27 cellular contexts compared by ENCODE assay signal in the genomic region with DNA sequence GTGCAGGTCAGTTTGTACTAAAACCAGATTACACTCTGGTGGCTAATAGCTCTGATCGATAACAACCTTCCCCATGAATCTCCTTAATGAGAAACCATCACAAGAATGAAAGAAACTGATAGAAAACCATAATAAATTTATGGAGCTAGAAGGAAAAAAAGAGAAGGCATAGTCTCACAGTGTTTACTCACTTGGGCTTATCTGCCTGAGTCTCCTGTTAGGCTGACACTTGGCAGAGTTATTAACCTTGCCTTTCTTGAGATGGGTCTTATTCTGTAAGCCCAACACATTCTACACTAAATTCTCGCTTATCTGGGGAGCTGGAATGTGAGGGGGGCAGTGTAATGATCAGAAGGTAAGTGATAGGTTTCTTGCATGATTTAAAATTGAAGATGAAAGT.
A peak's percentile ranks its signal among the peaks of the same experiment; 100 is the strongest.
DNase-seq lines count a peak whose midpoint lies in the region; ATAC-seq and TF ChIP-seq lines count a peak whose summit lies in the region.
"Had no signal": no experiment of that assay in that cellular context is flagged by ENCODE, and none has a peak within 500 bp of the region (broad histone marks: within the 10 kb centered on the region; RNA-seq: fewer than 3 reads in every experiment).

No MANE protein-coding gene starts in this region.

- no peak overlapping the region for H2BK20ac ChIP-seq in H9 (ENCODE audit: low read depth, low read length, poor library complexity, severe bottlenecking)

- H3K14ac ChIP-seq in H9 (ENCODE audit: insufficient read depth, low read length) = no peak overlapping the region

- no peak overlapping the region for H3K4ac ChIP-seq in H9 (ENCODE audit: low read depth, low read length)

- no peak overlapping the region for H3K4me2 ChIP-seq in H9 (ENCODE audit: insufficient read depth, insufficient read length, low read length)

- H3K79me1 ChIP-seq in H9 (ENCODE audit: insufficient read depth, low read depth, low read length, poor library complexity, severe bottlenecking) = no peaks in the 10 kb centered on the region

- H3K27ac Mint-ChIP-seq in nephron (peak overlapping the region; percentile 13 to 51 (median 50)), H9 (no peak overlapping the region)
- H3K27ac Mint-ChIP-seq: nephron progenitor cell had no signal

- no peaks in the 10 kb centered on the region for H3K9me3 Mint-ChIP-seq in nephron
- H3K9me3 Mint-ChIP-seq in activated T-cell treated with anti-CD3 and anti-CD28 coated beads, Interleukin-2, amount 50 U/mL, for 4 hours = no peaks in the 10 kb centered on the region
- no peaks in the 10 kb centered on the region for H3K9me3 Mint-ChIP-seq in H9
- H3K9me3 Mint-ChIP-seq: activated naive CD4-positive, alpha-beta T cell treated with anti-CD3 and anti-CD28 coated beads, Interleukin-2, amount 50 U/mL, for 72 hours; activated T-helper 17 cell treated with anti-CD3 and anti-CD28 coated beads, Interleukin-2, amount 50 U/mL, for 72 hours; nephron progenitor cell had no signal

- H3K9ac ChIP-seq in H9 (ENCODE audit: extremely low read depth, insufficient read length, low read length) = no peak overlapping the region
- H3K9ac ChIP-seq: BLaER1 treated with 17β-estradiol and CSF1 and Interleukin-3, amounts not matched to agents 10 nM and 100 nM had no signal

- H3K9me3 ChIP-seq in H9 (ENCODE audit: control insufficient read depth, low read depth, low read length) (no peaks in the 10 kb centered on the region), gastroesophageal sphincter (no peaks in the 10 kb centered on the region)
- H3K9me3 ChIP-seq: BLaER1 treated with 17β-estradiol and CSF1 and Interleukin-3, amounts not matched to agents 10 nM and 100 nM; Caco-2; mucosa of descending colon; sigmoid colon had no signal

- H2AFZ ChIP-seq in H9 (ENCODE audit: low read length) = no peak overlapping the region

- H2BK15ac ChIP-seq in H9 (ENCODE audit: low read depth, low read length) = no peak overlapping the region

- TF ChIP-seq POLR2A in gastroesophageal sphincter (IDR thresholded peaks at IDR 0.05) = no peak

- no peak overlapping the region for H3K4me3 ChIP-seq in cardiac fibroblast (replicated peaks in 1 of 2; ENCODE audit: low read depth in 2 of 2, low read length in 2 of 2)
- no peak overlapping the region for H3K4me3 ChIP-seq in gastroesophageal sphincter
- H3K4me3 ChIP-seq: BLaER1 treated with 17β-estradiol and CSF1 and Interleukin-3, amounts not matched to agents 10 nM and 100 nM; GM12878; mucosa of descending colon; sigmoid colon had no signal

- H3K27ac ChIP-seq in C4-2B (peak overlapping the region; percentile 22; the same call in 1 of the 2 replicates), H9 (ENCODE audit: insufficient read length, low read depth, low read length) (no peak overlapping the region), gastroesophageal sphincter (no peak overlapping the region)
- H3K27ac ChIP-seq: BLaER1 treated with 17β-estradiol and CSF1 and Interleukin-3, amounts not matched to agents 10 nM and 100 nM; sigmoid colon had no signal

- no peak for TF ChIP-seq EP300 in gastroesophageal sphincter (IDR thresholded peaks at IDR 0.05)

- ATAC-seq in activated T-cell treated with anti-CD3 and anti-CD28 coated beads, Interleukin-2, amount 50 U/mL, for 4 hours = no peak
- no peak for ATAC-seq in gastroesophageal sphincter
- ATAC-seq: activated naive CD4-positive, alpha-beta T cell treated with anti-CD3 and anti-CD28 coated beads, Interleukin-2, amount 50 U/mL, for 72 hours; activated T-helper 17 cell treated with anti-CD3 and anti-CD28 coated beads, Interleukin-2, amount 50 U/mL, for 72 hours; GM12878; left lobe of liver; mucosa of descending colon had no signal

- no peak overlapping the region for H4K91ac ChIP-seq in H9 (ENCODE audit: insufficient read length, low read depth, low read length)

- WGBS in H9 (ENCODE audit: extremely low coverage, insufficient read length, low lambda C conversion rate) = no CpG with 5 or more reads among the region's 2 CpGs
- 59 to 88% methylated on average over 2 of the region's 2 CpGs for WGBS in gastroesophageal sphincter (ENCODE audit: low coverage in 1 of 2), 2 donors

- H3K79me2 ChIP-seq in H9 (ENCODE audit: insufficient read depth, low read length) = no peaks in the 10 kb centered on the region; the same call in 1 of the 2 replicates

- TF ChIP-seq CTCF in C4-2B (conservative IDR thresholded peaks at IDR 0.05) = no peak
- TF ChIP-seq CTCF in cardiac fibroblast (IDR thresholded peaks at IDR 0.05; ENCODE audit: low read depth, low read length) = no peak
- no peak for TF ChIP-seq CTCF in nephron (IDR thresholded peaks at IDR 0.05; ENCODE audit: unreplicated experiment in 3 of 3)
- no peak for TF ChIP-seq CTCF in H9 (conservative IDR thresholded peaks at IDR 0.05)
- no peak for TF ChIP-seq CTCF in gastroesophageal sphincter (IDR thresholded peaks at IDR 0.05)

- H3K36me3 Mint-ChIP-seq in nephron (ENCODE audit: low read depth) (no peaks in the 10 kb centered on the region), H9 (ENCODE audit: insufficient read depth in 1 of 3, low read depth in 3 of 3) (peaks cover 0 to 3% (median 0%) of the 10 kb centered on the region in 3 experiments; a peak in 2 of 7 replicates)
- H3K36me3 Mint-ChIP-seq in activated T-cell treated with anti-CD3 and anti-CD28 coated beads, Interleukin-2, amount 50 U/mL, for 4 hours (ENCODE audit: insufficient read depth) = no peaks in the 10 kb centered on the region
- H3K36me3 Mint-ChIP-seq: activated naive CD4-positive, alpha-beta T cell treated with anti-CD3 and anti-CD28 coated beads, Interleukin-2, amount 50 U/mL, for 72 hours had no signal

- H2AK5ac ChIP-seq in H9 (ENCODE audit: insufficient read length, low read length) = no peak overlapping the region

- no peak overlapping the region for H3T11ph ChIP-seq in H9 (ENCODE audit: low read length)

- DNase-seq in SK-N-DZ (ENCODE audit: low spot score) (peak; percentile 28), cardiac fibroblast (ENCODE audit: low read depth in 2 of 2) (peak; percentile 28 to 36), H9 (no peak)
- DNase-seq in activated CD4-positive, CD25-positive, alpha-beta regulatory T cell treated with anti-CD3 and anti-CD28 coated beads, Interleukin-2, amount 50 U/mL, for 72 hours = no peak
- no peak for DNase-seq in activated T-cell treated with anti-CD3 and anti-CD28 coated beads, Interleukin-2, amount 50 U/mL, for 4 hours
- DNase-seq: activated CD4-positive, alpha-beta T cell treated with anti-CD3 and anti-CD28 coated beads, Interleukin-2, amount 50 U/mL, for 1 hour; aorta; Caco-2; cerebellar nuclear complex; DMS79 treated with DMSO at 0.1 percent for 48 hours; mucosa of descending colon; NCI-H1048; NCI-H187; NCI-H69; nephron progenitor cell; RPMI8226; sigmoid colon; stimulated activated CD8-positive, alpha-beta memory T cell treated with anti-CD3 and anti-CD28 coated beads, Interleukin-4, amount 100 ng/mL, for 48 hours; T-helper 2 cell had no signal

- H3K27me3 Mint-ChIP-seq in nephron (ENCODE audit: low read depth) (no peaks in the 10 kb centered on the region), H9 (ENCODE audit: low read depth) (no peaks in the 10 kb centered on the region)
- no peaks in the 10 kb centered on the region for H3K27me3 Mint-ChIP-seq in activated T-cell treated with anti-CD3 and anti-CD28 coated beads, Interleukin-2, amount 50 U/mL, for 4 hours (ENCODE audit: low read depth)
- H3K27me3 Mint-ChIP-seq: activated T-helper 17 cell treated with anti-CD3 and anti-CD28 coated beads, Interleukin-2, amount 50 U/mL, for 72 hours had no signal

- no peak overlapping the region for H3K4me3 Mint-ChIP-seq in nephron
- no peak overlapping the region for H3K4me3 Mint-ChIP-seq in activated T-cell treated with anti-CD3 and anti-CD28 coated beads, Interleukin-2, amount 50 U/mL, for 4 hours
- H3K4me3 Mint-ChIP-seq in H9 = no peak overlapping the region
- H3K4me3 Mint-ChIP-seq: activated T-helper 17 cell treated with anti-CD3 and anti-CD28 coated beads, Interleukin-2, amount 50 U/mL, for 72 hours; nephron progenitor cell had no signal

- H3K4me1 Mint-ChIP-seq in nephron = peaks cover 26% of the 10 kb centered on the region
- H3K4me1 Mint-ChIP-seq in activated T-cell treated with anti-CD3 and anti-CD28 coated beads, Interleukin-2, amount 50 U/mL, for 4 hours (ENCODE audit: low read depth) = no peaks in the 10 kb centered on the region
- H3K4me1 Mint-ChIP-seq in H9 = peaks cover 3 to 10% of the 10 kb centered on the region in 2 experiments; a peak in 3 of 4 replicates
- H3K4me1 Mint-ChIP-seq: activated T-helper 17 cell treated with anti-CD3 and anti-CD28 coated beads, Interleukin-2, amount 50 U/mL, for 72 hours had no signal

- H2BK120ac ChIP-seq in H9 (ENCODE audit: low read depth, low read length, poor library complexity, severe bottlenecking) = no peak overlapping the region

- H3K18ac ChIP-seq in H9 (ENCODE audit: insufficient read length, low read depth, low read length) = no peak overlapping the region

- no peak overlapping the region for H2BK12ac ChIP-seq in H9 (ENCODE audit: insufficient read length, low read depth, low read length)

- no peak overlapping the region for H4K5ac ChIP-seq in H9 (ENCODE audit: insufficient read length, low read depth, low read length)

- no peak overlapping the region for H3K56ac ChIP-seq in H9 (ENCODE audit: insufficient read length, low read depth, low read length)

- H3K23me2 ChIP-seq in H9 (ENCODE audit: insufficient read length, low read depth, low read length, poor library complexity, severe bottlenecking) = no peaks in the 10 kb centered on the region

- H3K27me3 ChIP-seq in H9 (ENCODE audit: insufficient read depth, low read length) (no peaks in the 10 kb centered on the region), gastroesophageal sphincter (no peaks in the 10 kb centered on the region)
- H3K27me3 ChIP-seq: BLaER1 treated with 17β-estradiol and CSF1 and Interleukin-3, amounts not matched to agents 10 nM and 100 nM; sigmoid colon had no signal

- no peak overlapping the region for H4K8ac ChIP-seq in H9 (replicated peaks; ENCODE audit: insufficient read length, low read depth, low read length)

- no peak overlapping the region for H2BK5ac ChIP-seq in H9 (ENCODE audit: insufficient read length, low read length)

- H3K4me1 ChIP-seq in H9 (ENCODE audit: insufficient read depth, low read length) (no peaks in the 10 kb centered on the region; the same call in 1 of the 2 replicates), gastroesophageal sphincter (no peaks in the 10 kb centered on the region)
- H3K4me1 ChIP-seq: Caco-2, sigmoid colon had no signal

- H4K20me1 ChIP-seq in H9 (ENCODE audit: control insufficient read depth, insufficient read depth, insufficient read length) = no peaks in the 10 kb centered on the region
- H4K20me1 ChIP-seq: BLaER1 treated with 17β-estradiol and CSF1 and Interleukin-3, amounts not matched to agents 10 nM and 100 nM had no signal

- H3K23ac ChIP-seq in H9 (ENCODE audit: insufficient read length, low read depth, low read length) = no peak overlapping the region

- H3K36me3 ChIP-seq in gastroesophageal sphincter = no peaks in the 10 kb centered on the region
- H3K36me3 ChIP-seq: sigmoid colon had no signal

Comparison
In these comparisons a context has a peak if more than half of its experiments do, and no peak if none do; other contexts are left out.
1. DNase-seq: peak in SK-N-DZ (single experiment) and cardiac fibroblast (2 of 2); none in activated CD4-positive, CD25-positive, alpha-beta regulatory T cell treated with anti-CD3 and anti-CD28 coated beads, Interleukin-2, amount 50 U/mL, for 72 hours (single experiment), activated T-cell treated with anti-CD3 and anti-CD28 coated beads, Interleukin-2, amount 50 U/mL, for 4 hours (single experiment) and H9 (single experiment).
2. H3K27ac Mint-ChIP-seq: peak in nephron (3 of 3); none in H9 (0 of 3).